ENCODE assay signal across 8 cellular contexts in the genomic region with DNA sequence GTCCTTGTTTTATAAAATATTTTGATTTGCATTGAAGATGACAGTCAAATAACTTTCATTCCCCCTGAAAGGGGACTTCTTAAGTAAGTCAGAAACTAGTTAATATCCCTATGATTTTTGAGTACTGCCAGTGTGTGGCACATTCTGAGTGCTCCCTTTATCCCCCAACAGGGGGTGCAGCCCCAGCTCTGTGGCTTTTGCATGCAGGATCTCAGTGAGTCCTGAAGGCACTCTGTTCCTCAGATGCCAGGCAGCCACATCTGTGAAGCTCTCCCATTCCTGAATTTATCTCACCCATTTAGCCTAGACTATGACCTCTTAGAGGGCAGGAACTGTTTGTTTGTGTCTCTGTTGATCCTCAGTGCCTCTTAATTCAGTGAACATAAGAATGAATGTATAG.
DNase-seq lines count a peak whose midpoint lies in the region; ATAC-seq and TF ChIP-seq lines count a peak whose summit lies in the region.

No MANE protein-coding gene starts in this region.

- H3K36me3 ChIP-seq in IMR-90 (ENCODE audit: control insufficient read depth, insufficient read depth, low read length) (no peaks in the 10 kb centered on the region), mucosa of descending colon (ENCODE audit: low read depth) (no peaks in the 10 kb centered on the region)

- H2BK5ac ChIP-seq in IMR-90 (ENCODE audit: low read depth, low read length, poor library complexity, severe bottlenecking): no peak overlapping the region

- no peak overlapping the region for H4K5ac ChIP-seq in IMR-90 (ENCODE audit: low read depth, low read length)

- no peak overlapping the region for H3K23ac ChIP-seq in IMR-90 (ENCODE audit: low read depth, low read length)

- no peak overlapping the region for H2BK120ac ChIP-seq in IMR-90 (ENCODE audit: low read depth, low read length)

- no peaks in the 10 kb centered on the region for H3K27me3 ChIP-seq in IMR-90 (ENCODE audit: control insufficient read depth, insufficient read depth, low read length)

- H3K4ac ChIP-seq in IMR-90 (ENCODE audit: low read depth, low read length): no peak overlapping the region

- peaks cover 0 to 5% of the 10 kb centered on the region in 2 experiments; a peak in 2 of 4 replicates for H3K79me1 ChIP-seq in IMR-90 (ENCODE audit: low read depth in 1 of 2, low read length in 2 of 2)

- no TSS peak for BruUV-seq in IMR-90 (replicated peaks; lab: Mats Ljungman, UMichigan)

- TF ChIP-seq CTCF in IMR-90 (conservative IDR thresholded peaks at IDR 0.05; ENCODE audit: low read depth, low read length): peak; percentile 30
- TF ChIP-seq CTCF in astrocyte of the spinal cord (IDR thresholded peaks at IDR 0.05; ENCODE audit: low read depth, low read length): peak; percentile 37
- no peak for TF ChIP-seq CTCF in mucosa of descending colon (IDR thresholded peaks at IDR 0.05)
- TF ChIP-seq CTCF in GM10248 (IDR thresholded peaks at IDR 0.05; ENCODE audit: control extremely low read depth, extremely low read depth, low read depth, missing control alignments): no peak

- ATAC-seq in IMR-90 (ENCODE audit: low read depth) (peak; percentile 54; the same call in 1 of the 2 replicates), mucosa of descending colon (peak; percentile 39), HG03457 (IDR thresholded peaks at IDR 0.05; ENCODE audit: unreplicated experiment) (no peak)

- H2BK15ac ChIP-seq in IMR-90 (ENCODE audit: low read depth, low read length): no peak overlapping the region

- no peak overlapping the region for H3K14ac ChIP-seq in IMR-90 (replicated peaks; ENCODE audit: low read depth, low read length)

- 0 out of 2 replicates have a peak, but pooled peaks cover 2% of the 10 kb centered on the region for H3K4me1 ChIP-seq in IMR-90 (ENCODE audit: control insufficient read depth, insufficient read depth, low read length)
- H3K4me1 ChIP-seq in mucosa of descending colon (ENCODE audit: low read depth): no peaks in the 10 kb centered on the region

- intact Hi-C loops in IMR-90 (cut with micrococcal nuclease) (no loop called here), mucosa of descending colon (cut with DNase I, micrococcal nuclease) (no loop called here)

- H3K9me3 ChIP-seq in IMR-90 (ENCODE audit: control insufficient read depth, insufficient read depth, low read length): no peaks in the 10 kb centered on the region
- no peaks in the 10 kb centered on the region for H3K9me3 ChIP-seq in mucosa of descending colon

- H3K4me3 ChIP-seq in IMR-90 (ENCODE audit: insufficient read depth, low read depth, low read length): no peak overlapping the region
- H3K4me3 ChIP-seq in astrocyte of the spinal cord (ENCODE audit: low read depth, low read length): no peak overlapping the region
- no peak overlapping the region for H3K4me3 ChIP-seq in mucosa of descending colon

- peaks cover 2% of the 10 kb centered on the region; the same call in 1 of the 2 replicates for H3K9me1 ChIP-seq in IMR-90 (ENCODE audit: insufficient read depth, low read length)

- no peak overlapping the region for H3K56ac ChIP-seq in IMR-90 (ENCODE audit: extremely low read depth, insufficient read depth, low read length)

- dilution Hi-C loops in IMR-90 (cut with HindIII; ENCODE audit: low sequenced_read_pairs, unreplicated experiment): no loop called here

- POLR2A ChIA-PET in IMR-90 (lab: Charles Lee; ENCODE audit: unreplicated experiment) (no interaction called here), GM10248 (lab: Yijun Ruan, JAX) (no interaction called here)

- no peak overlapping the region for H2AK9ac ChIP-seq in IMR-90 (replicated peaks; ENCODE audit: low read depth, low read length, poor library complexity)

- no peak overlapping the region for H2AK5ac ChIP-seq in IMR-90 (ENCODE audit: low read depth, low read length)

- H3K9ac ChIP-seq in IMR-90 (ENCODE audit: low read depth, low read length): no peak overlapping the region

- no peak overlapping the region for H3K18ac ChIP-seq in IMR-90 (ENCODE audit: low read depth, low read length)

- in situ Hi-C loops in IMR-90 (cut with MboI; ENCODE audit: low sequenced_read_pairs) (no loop called here), astrocyte of the spinal cord (cut with HindIII; ENCODE audit: low sequenced_read_pairs) (no loop called here)

- CTCF ChIA-PET in IMR-90 (lab: Yijun Ruan, JAX) (interaction anchor here (0.5 to 1.4 kb wide), 3 partner anchors 74 to 595 kb away, joined by 3 read pairs; no protein-coding TSS in a partner anchor), GM10248 (lab: Yijun Ruan, JAX) (interaction anchor here (1.4 to 1.7 kb wide), 2 partner anchors 9 to 17 kb away, joined by 3 to 4 read pairs; no protein-coding TSS in a partner anchor)

- H2BK20ac ChIP-seq in IMR-90 (ENCODE audit: low read depth, low read length): no peak overlapping the region

- no peak overlapping the region for H4K8ac ChIP-seq in IMR-90 (ENCODE audit: low read depth in 2 of 2, low read length in 2 of 2)

- no peaks in the 10 kb centered on the region for H4K20me1 ChIP-seq in IMR-90 (ENCODE audit: insufficient read depth, low read length)

- H4K91ac ChIP-seq in IMR-90 (ENCODE audit: insufficient read depth, low read depth, low read length): no peak overlapping the region

- no peak overlapping the region for H2AFZ ChIP-seq in IMR-90 (replicated peaks; ENCODE audit: low read length, poor library complexity)

- DNase-seq in GM04504 (ENCODE audit: low read depth) (peak; percentile 3), IMR-90 (peak; percentile 3), astrocyte of the spinal cord (ENCODE audit: low read depth, low spot score) (no peak), mucosa of descending colon (no peak), NCI-H187 (lab: John Stamatoyannopoulos, UW) (no peak), NCI-H187 treated with DMSO at 0.1 percent for 48 hours (lab: John Stamatoyannopoulos, UW) (no peak), GM10248 (ENCODE audit: extremely low spot score) (no peak)

- no peak for TF ChIP-seq POLR2A in IMR-90 (IDR thresholded peaks at IDR 0.05; ENCODE audit: low read depth, low read length)

- H3K27ac ChIP-seq in IMR-90 (ENCODE audit: insufficient read depth, low read length): no peak overlapping the region

- peak; percentile 23; the same call in 1 of the 2 replicates for TF ChIP-seq RAD21 in IMR-90 (IDR thresholded peaks at IDR 0.05; ENCODE audit: low read length)

- H3K4me2 ChIP-seq in IMR-90 (ENCODE audit: low read depth, low read length): no peak overlapping the region

TF ChIP-seq in IMR-90, 13 proteins besides CTCF, POLR2A, EP300 and RAD21:
- TF ChIP-seq RFX5 (IDR thresholded peaks at IDR 0.05; ENCODE audit: low read depth, low read length): no peak
- TF ChIP-seq MAZ (IDR thresholded peaks at IDR 0.05; ENCODE audit: borderline replicate concordance, low read depth, low read length): no peak
- TF ChIP-seq SMC3 (IDR thresholded peaks at IDR 0.05; ENCODE audit: low read depth, low read length): peak; percentile 25; the same call in 1 of the 2 replicates
- no peak for TF ChIP-seq MAFK (IDR thresholded peaks at IDR 0.05; ENCODE audit: low read depth, low read length)
- TF ChIP-seq, protein P1, sequence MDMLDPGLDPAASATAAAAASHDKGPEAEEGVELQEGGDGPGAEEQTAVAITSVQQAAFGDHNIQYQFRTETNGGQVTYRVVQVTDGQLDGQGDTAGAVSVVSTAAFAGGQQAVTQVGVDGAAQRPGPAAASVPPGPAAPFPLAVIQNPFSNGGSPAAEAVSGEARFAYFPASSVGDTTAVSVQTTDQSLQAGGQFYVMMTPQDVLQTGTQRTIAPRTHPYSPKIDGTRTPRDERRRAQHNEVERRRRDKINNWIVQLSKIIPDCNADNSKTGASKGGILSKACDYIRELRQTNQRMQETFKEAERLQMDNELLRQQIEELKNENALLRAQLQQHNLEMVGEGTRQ (IDR thresholded peaks at IDR 0.05; ENCODE audit: low read depth, low read length): no peak
- TF ChIP-seq, protein P2, sequence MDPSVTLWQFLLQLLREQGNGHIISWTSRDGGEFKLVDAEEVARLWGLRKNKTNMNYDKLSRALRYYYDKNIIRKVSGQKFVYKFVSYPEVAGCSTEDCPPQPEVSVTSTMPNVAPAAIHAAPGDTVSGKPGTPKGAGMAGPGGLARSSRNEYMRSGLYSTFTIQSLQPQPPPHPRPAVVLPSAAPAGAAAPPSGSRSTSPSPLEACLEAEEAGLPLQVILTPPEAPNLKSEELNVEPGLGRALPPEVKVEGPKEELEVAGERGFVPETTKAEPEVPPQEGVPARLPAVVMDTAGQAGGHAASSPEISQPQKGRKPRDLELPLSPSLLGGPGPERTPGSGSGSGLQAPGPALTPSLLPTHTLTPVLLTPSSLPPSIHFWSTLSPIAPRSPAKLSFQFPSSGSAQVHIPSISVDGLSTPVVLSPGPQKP (IDR thresholded peaks at IDR 0.05; ENCODE audit: borderline replicate concordance, low read depth, low read length): no peak

Comparison
In these comparisons a context has a peak if more than half of its experiments do, and no peak if none do; other contexts are left out.
1. DNase-seq: peak in GM04504 (single experiment) and IMR-90 (single experiment); none in astrocyte of the spinal cord (single experiment), mucosa of descending colon (0 of 3), NCI-H187 (0 of 2), NCI-H187 treated with DMSO at 0.1 percent for 48 hours (single experiment) and GM10248 (single experiment).
2. CTCF ChIP-seq: peak in IMR-90 (single experiment) and astrocyte of the spinal cord (single experiment); none in mucosa of descending colon (single experiment) and GM10248 (single experiment).